ENCODE assay signal across 16 cellular contexts in the genomic region with DNA sequence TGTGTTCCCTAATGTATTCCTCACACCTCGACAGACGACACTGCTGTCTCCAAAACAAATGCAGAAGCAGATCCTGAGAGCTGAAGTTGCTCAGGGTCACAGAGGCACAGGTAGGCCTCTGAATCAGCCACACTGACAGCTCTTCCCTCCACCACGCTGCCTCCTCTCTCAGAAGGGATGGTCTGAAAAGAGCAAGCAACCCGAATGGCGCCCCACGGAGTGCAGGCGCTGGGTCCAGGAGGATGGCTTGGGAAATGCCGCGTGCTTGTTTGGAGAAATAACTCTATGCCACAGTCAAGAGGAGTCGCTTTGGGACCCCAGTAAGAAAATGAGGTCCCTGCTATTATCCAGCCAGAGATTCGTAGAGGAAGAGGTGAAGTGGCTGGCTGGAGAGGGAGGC. TPM values are rescaled to one million over a fixed set of nuclear protein-coding genes. Genes with fewer than 3 reads are reported as not detected.
"Had no signal": no experiment of that assay in that cellular context is flagged by ENCODE, and none has a peak within 500 bp of the region (broad histone marks: within the 10 kb centered on the region; RNA-seq: fewer than 3 reads in every experiment).

No MANE protein-coding gene starts in this region.

- DNase-seq: activated CD4-positive, alpha-beta T cell treated with anti-CD3 and anti-CD28 coated beads for 1 hour; activated CD8-positive, alpha-beta memory T cell treated with anti-CD3 and anti-CD28 coated beads, Interleukin-2, amount 50 U/mL, for 4 hours; activated CD8-positive, alpha-beta T cell treated with anti-CD3 and anti-CD28 coated beads for 36 hours; activated gamma-delta T cell treated with Interleukin-2 at 50 U/mL for 16 hours; activated naive CD8-positive, alpha-beta T cell treated with anti-CD3 and anti-CD28 coated beads for 36 hours; activated T-cell treated with anti-CD3 and anti-CD28 coated beads, Interleukin-2, amount 50 U/mL, for 72 hours; left colon; stimulated activated CD4-positive, alpha-beta T cell treated with anti-CD3 and anti-CD28 coated beads, Interleukin-2, amount 100 ng/mL, for 48 hours; stimulated activated naive CD4-positive, alpha-beta T cell treated with Interleukin-2 at 50 U/mL for 16 hours; substantia nigra; SW 1271; trophoblast cell had no signal

- H3K4me2 ChIP-seq: neural progenitor cell had no signal

- H2AFZ ChIP-seq: neural progenitor cell had no signal

- H3K9me3 ChIP-seq: gastroesophageal sphincter had no signal

- H3K27ac Mint-ChIP-seq: activated CD8-positive, alpha-beta T cell treated with anti-CD3 and anti-CD28 coated beads for 36 hours; activated naive CD8-positive, alpha-beta T cell treated with anti-CD3 and anti-CD28 coated beads for 36 hours; activated T-cell treated with anti-CD3 and anti-CD28 coated beads, Interleukin-2, amount 50 U/mL, for 72 hours; neural progenitor cell had no signal

- H3K36me3 ChIP-seq: gastroesophageal sphincter, neural progenitor cell had no signal

- H3K36me3 Mint-ChIP-seq: activated naive CD8-positive, alpha-beta T cell treated with anti-CD3 and anti-CD28 coated beads for 36 hours had no signal

- H3K9ac ChIP-seq: neural progenitor cell had no signal

- ATAC-seq: activated CD8-positive, alpha-beta T cell treated with anti-CD3 and anti-CD28 coated beads for 36 hours; activated T-cell treated with anti-CD3 and anti-CD28 coated beads, Interleukin-2, amount 50 U/mL, for 72 hours; gastroesophageal sphincter; left colon had no signal

- H3K4me3 ChIP-seq: dorsolateral prefrontal cortex, gastroesophageal sphincter, lung, neural progenitor cell had no signal

- H3K27me3 Mint-ChIP-seq: activated CD8-positive, alpha-beta T cell treated with anti-CD3 and anti-CD28 coated beads for 36 hours had no signal

- H3K4me3 Mint-ChIP-seq: activated CD8-positive, alpha-beta T cell treated with anti-CD3 and anti-CD28 coated beads for 36 hours; activated naive CD8-positive, alpha-beta T cell treated with anti-CD3 and anti-CD28 coated beads for 36 hours; activated T-cell treated with anti-CD3 and anti-CD28 coated beads, Interleukin-2, amount 50 U/mL, for 72 hours; neural progenitor cell had no signal

- H3K4me1 ChIP-seq: neural progenitor cell had no signal

- H3K27ac ChIP-seq: dorsolateral prefrontal cortex, gastroesophageal sphincter, neural progenitor cell had no signal

- H3K27me3 ChIP-seq: dorsolateral prefrontal cortex, gastroesophageal sphincter, neural progenitor cell had no signal

RNA-seq across cellular contexts. Expression of a gene that starts 46.6 kb away (rescaled TPM):
- total RNA-seq: activated naive CD8-positive, alpha-beta T cell treated with anti-CD3 and anti-CD28 coated beads for 36 hours had no signal
